In the genomic region with DNA sequence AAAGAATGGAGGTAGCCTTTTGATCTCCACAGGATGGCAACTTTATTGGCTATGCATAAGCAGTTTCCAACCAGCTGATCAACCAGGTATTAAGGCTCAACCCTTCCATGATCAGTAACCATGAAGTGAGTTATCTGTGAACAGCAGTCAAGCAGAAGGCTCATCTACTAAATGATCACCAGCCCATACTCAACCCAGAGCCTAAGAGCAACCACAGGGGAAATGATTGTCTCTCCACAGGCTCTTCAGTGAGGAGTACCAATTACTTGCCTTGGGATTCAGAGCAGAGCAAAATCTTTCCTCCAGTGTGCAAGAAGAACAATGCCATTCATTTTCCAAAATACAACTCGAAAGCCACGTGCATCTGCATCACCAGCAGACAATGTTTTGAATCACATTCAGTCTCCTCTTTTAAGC, we compare ENCODE assay signal across 12 cellular contexts.
DNase-seq lines count a peak whose midpoint lies in the region; ATAC-seq, FAIRE-seq and TF ChIP-seq lines count a peak whose summit lies in the region.
"Had no signal": no experiment of that assay in that cellular context is flagged by ENCODE, and none has a peak within 500 bp of the region (broad histone marks: within the 10 kb centered on the region; RNA-seq: fewer than 3 reads in every experiment).

No MANE protein-coding gene starts in this region.

- no peak overlapping the region for H2BK15ac ChIP-seq in H1 (ENCODE audit: low read length)

- H3K9ac ChIP-seq in H1 (replicated peaks in 1 of 4; ENCODE audit: extremely low read depth in 1 of 4, low read depth in 3 of 4, low read length in 3 of 4), result no peak overlapping the region

- no peaks in the 10 kb centered on the region for H3K4me1 Mint-ChIP-seq in effector memory CD8-positive, alpha-beta T cell (ENCODE audit: low read depth in 2 of 2)

- H2AFZ ChIP-seq in H1 (ENCODE audit: low read length), result no peak overlapping the region

- POLR2A ChIA-PET in H1 (lab: Charles Lee; ENCODE audit: partially characterized antibody), result no interaction called here

- no peak overlapping the region; the same call in 1 of the 2 replicates for H2AK5ac ChIP-seq in H1 (ENCODE audit: low read depth, low read length)

- peaks cover under 1 to 3% of the 10 kb centered on the region in 2 donors for H3K9me3 Mint-ChIP-seq in effector memory CD8-positive, alpha-beta T cell

- H3K4me3 Mint-ChIP-seq in effector memory CD8-positive, alpha-beta T cell, result no peak overlapping the region

- H2BK12ac ChIP-seq in H1 (ENCODE audit: low read depth, low read length), result no peak overlapping the region

- no peak overlapping the region for H3K18ac ChIP-seq in H1 (ENCODE audit: extremely low read depth, low read length)

- H3K23ac ChIP-seq in H1 (ENCODE audit: insufficient read length), result no peak overlapping the region

- H3K4me3 ChIP-seq in H1 (ENCODE audit: extremely low read depth in 1 of 4, insufficient read depth in 2 of 4, low read depth in 3 of 4, low read length in 4 of 4), result peak overlapping the region in 1 of 4 experiments; percentile 6; a peak in 1 of 8 replicates
- H3K4me3 ChIP-seq: colonic mucosa had no signal

- peaks cover 0 to 14% (median 10%) of the 10 kb centered on the region in 4 experiments; a peak in 5 of 7 replicates for H3K4me1 ChIP-seq in H1 (replicated peaks in 1 of 4; ENCODE audit: control insufficient read depth in 3 of 4, insufficient read depth in 4 of 4, low read length in 3 of 4)
- H3K4me1 ChIP-seq: colonic mucosa had no signal

- no peak overlapping the region for H3K27ac Mint-ChIP-seq in effector memory CD8-positive, alpha-beta T cell

- H3K27me3 ChIP-seq in H1 (replicated peaks in 1 of 4; ENCODE audit: control insufficient read depth in 3 of 4, extremely low read depth in 1 of 4, insufficient read depth in 3 of 4, low read length in 3 of 4), result no peaks in the 10 kb centered on the region

- no peak overlapping the region for H2BK20ac ChIP-seq in H1 (ENCODE audit: low read length)

- no peaks in the 10 kb centered on the region for H3K36me3 Mint-ChIP-seq in effector memory CD8-positive, alpha-beta T cell (ENCODE audit: insufficient read depth)

- no peak overlapping the region for H2BK120ac ChIP-seq in H1 (replicated peaks; ENCODE audit: low read depth, low read length)

- no peak for TF ChIP-seq CTCF in D721Med (IDR thresholded peaks at IDR 0.05; ENCODE audit: insufficient read depth, missing control alignments)
- TF ChIP-seq CTCF in H1 (IDR thresholded peaks at IDR 0.05; ENCODE audit: control extremely low read depth in 1 of 3, insufficient read depth in 1 of 3, low read depth in 1 of 3, low read length in 3 of 3), result no peak

- H3K79me1 ChIP-seq in H1 (ENCODE audit: low read depth, low read length), result peaks cover 2% of the 10 kb centered on the region; the same call in 1 of the 2 replicates

- H3K9me3 ChIP-seq in H1 (ENCODE audit: insufficient read depth in 2 of 2, low read depth in 1 of 2, low read length in 1 of 2), result no peaks in the 10 kb centered on the region
- H3K9me3 ChIP-seq: colonic mucosa had no signal

- peak overlapping the region; percentile 34 to 53; a peak in 3 of 4 replicates for H3K4me2 ChIP-seq in H1 (ENCODE audit: insufficient read depth in 1 of 2, low read depth in 2 of 2, low read length in 2 of 2)

- H3K4ac ChIP-seq in H1 (replicated peaks; ENCODE audit: insufficient read length, low read depth, low read length), result no peak overlapping the region

- H2BK5ac ChIP-seq in H1 (ENCODE audit: low read depth, low read length), result no peak overlapping the region

- TF ChIP-seq EP300 in H1 (IDR thresholded peaks at IDR 0.05; ENCODE audit: borderline replicate concordance in 1 of 2, low read depth in 2 of 2, low read length in 2 of 2), result no peak

- no peak overlapping the region for H4K5ac ChIP-seq in H1 (ENCODE audit: insufficient read length, low read depth, low read length)

- no peak overlapping the region for H3K14ac ChIP-seq in H1 (ENCODE audit: insufficient read length)

- H4K20me1 ChIP-seq in H1 (replicated peaks in 1 of 2; ENCODE audit: control insufficient read depth in 1 of 2, insufficient read depth in 2 of 2, low read length in 2 of 2), result peaks cover 13 to 16% of the 10 kb centered on the region in 2 experiments

- FAIRE-seq in D721Med (lab: Jason Lieb, UNC), result peak; percentile 51
- peak; percentile 57 for FAIRE-seq in H1 (lab: Jason Lieb, UNC)

- no peaks in the 10 kb centered on the region for H3K36me3 ChIP-seq in H1 (ENCODE audit: control insufficient read depth in 2 of 4, insufficient read depth in 4 of 4, low read length in 3 of 4)
- H3K36me3 ChIP-seq: colonic mucosa had no signal

- CTCF ChIA-PET in H1 (lab: Charles Lee; ENCODE audit: partially characterized antibody), result interaction anchor here (1.0 kb wide), 1 partner anchor 19 kb away, joined by 3 read pairs; no protein-coding TSS in a partner anchor

- DNase-seq in D721Med (ENCODE audit: insufficient read length, low spot score) (no peak), NCI-H187 treated with DMSO at 0.1 percent for 48 hours (lab: John Stamatoyannopoulos, UW) (peak; percentile 53), H1 (ENCODE audit: low read depth in 1 of 2, low spot score in 2 of 2) (no peak), occipital lobe (lab: John Stamatoyannopoulos, UW) (peak; percentile 30), D341Med (ENCODE audit: low spot score) (no peak), DMS114 treated with DMSO at 0.1 percent for 48 hours (lab: John Stamatoyannopoulos, UW; ENCODE audit: unreplicated experiment) (no peak)
- no peak for DNase-seq in effector memory CD8-positive, alpha-beta T cell
- DNase-seq: colonic mucosa; left cardiac atrium; NK-92 treated with Interleukin-12 subunit alpha and Interleukin-12 subunit beta, amount 100 ng/mL, for 24 hours had no signal

- no peak for ATAC-seq in HG03108 (IDR thresholded peaks at IDR 0.05; ENCODE audit: unreplicated experiment)
- no peak for ATAC-seq in effector memory CD8-positive, alpha-beta T cell (replicated peaks)
- ATAC-seq: activated CD4-positive, CD25-positive, alpha-beta regulatory T cell treated with anti-CD3 and anti-CD28 coated beads, Interleukin-2, amount 50 U/mL, for 24 hours; left cardiac atrium had no signal

- H3K56ac ChIP-seq in H1 (replicated peaks; ENCODE audit: insufficient read length, low read depth, low read length), result no peak overlapping the region

- 67% methylated on average over 2 of the region's 2 CpGs; no CpG with 5 or more reads in 1 of the 2 experiments for WGBS in H1 (ENCODE audit: extremely low coverage in 1 of 2, insufficient coverage in 1 of 2, insufficient read length in 1 of 2, insufficient replicate concordance in 2 of 2, low coverage in 1 of 2, low lambda C conversion rate in 2 of 2, missing lambda C conversion rate in 1 of 2), 2 experiments

- no peaks in the 10 kb centered on the region for H3K27me3 Mint-ChIP-seq in effector memory CD8-positive, alpha-beta T cell

- H3K79me2 ChIP-seq in H1 (ENCODE audit: control insufficient read depth in 1 of 2, insufficient read depth in 2 of 2, low read length in 2 of 2), result peaks cover 10 to 96% of the 10 kb centered on the region in 2 experiments; a peak in 3 of 4 replicates

- H3K27ac ChIP-seq in H1 (ENCODE audit: low read depth, low read length), result no peak overlapping the region
- H3K27ac ChIP-seq: colonic mucosa had no signal

- no peak overlapping the region for H4K91ac ChIP-seq in H1 (replicated peaks; ENCODE audit: insufficient read length, low read length)

- no peak for TF ChIP-seq RAD21 in H1 (IDR thresholded peaks at IDR 0.05 in 1 of 2, conservative IDR thresholded peaks at IDR 0.05 in 1 of 2; ENCODE audit: low read depth in 2 of 2, low read length in 2 of 2)

- peaks cover 6% of the 10 kb centered on the region; the same call in 1 of the 2 replicates for H3K23me2 ChIP-seq in H1 (ENCODE audit: low read depth, low read length)

- no peak overlapping the region for H4K8ac ChIP-seq in H1 (ENCODE audit: extremely low read depth, insufficient read depth, low read length)

- no peak for TF ChIP-seq POLR2A in H1 (IDR thresholded peaks at IDR 0.05; ENCODE audit: control extremely low read depth in 1 of 2, low read depth in 2 of 2, low read length in 2 of 2)

TF ChIP-seq in H1, 55 proteins besides CTCF, POLR2A, EP300 and RAD21:
- no peak for TF ChIP-seq KDM5A (IDR thresholded peaks at IDR 0.05; ENCODE audit: low read length)
- no peak for TF ChIP-seq SIX5 (IDR thresholded peaks at IDR 0.05; ENCODE audit: low read depth, low read length)
- TF ChIP-seq EZH2 (IDR thresholded peaks at IDR 0.05; ENCODE audit: low read depth, low read length, severe bottlenecking), result no peak

Comparison
In these comparisons a context has a peak if more than half of its experiments do, and no peak if none do; other contexts are left out.
1. DNase-seq: peak in NCI-H187 treated with DMSO at 0.1 percent for 48 hours (single experiment) and occipital lobe (single experiment); none in D721Med (single experiment), H1 (0 of 2), D341Med (single experiment), DMS114 treated with DMSO at 0.1 percent for 48 hours (single experiment) and effector memory CD8-positive, alpha-beta T cell (0 of 3).